34 cellular contexts compared by ENCODE assay signal in genomic region chr11:13902456-13902855, GRCh38.
"Had no signal": no experiment of that assay in that cellular context is flagged by ENCODE, and none has a peak within 500 bp of the region (broad histone marks: within the 10 kb centered on the region; RNA-seq: fewer than 3 reads in every experiment).

No MANE protein-coding gene starts in this region.

- H3K27ac ChIP-seq: brain microvascular endothelial cell, Peyer's patch, SJCRH30, SK-N-MC, WERI-Rb-1 had no signal

- ATAC-seq: activated CD8-positive, alpha-beta memory T cell treated with anti-CD3 and anti-CD28 coated beads, Interleukin-2, amount 10 ng/mL, durations not matched to agents 7 days and 5 days; activated T-cell treated with anti-CD3 and anti-CD28 coated beads, Interleukin-2, amount 50 U/mL, for 72 hours; activated T-helper 17 cell treated with anti-CD3 and anti-CD28 coated beads, Interleukin-2, amount 50 U/mL, for 72 hours; K562; PC-3 had no signal

- DNase-seq: activated CD4-positive, alpha-beta memory T cell treated with anti-CD3 and anti-CD28 coated beads, Interleukin-2, amount 10 ng/mL, durations not matched to agents 7 days and 5 days; activated CD4-positive, alpha-beta T cell treated with anti-CD3 and anti-CD28 coated beads for 1 hour; activated CD4-positive, alpha-beta T cell treated with anti-CD3 and anti-CD28 coated beads for 48 hours; activated CD4-positive, CD25-positive, alpha-beta regulatory T cell; activated CD8-positive, alpha-beta memory T cell treated with anti-CD3 and anti-CD28 coated beads for 24 hours; activated CD8-positive, alpha-beta memory T cell treated with anti-CD3 and anti-CD28 coated beads, Interleukin-2, amount 10 ng/mL, durations not matched to agents 7 days and 5 days; activated effector memory CD4-positive, alpha-beta T cell treated with anti-CD3 and anti-CD28 coated beads, Interleukin-2, amount 50 U/mL, for 16 hours; activated naive CD4-positive, alpha-beta T cell; activated naive CD4-positive, alpha-beta T cell treated with anti-CD3 and anti-CD28 coated beads, Interleukin-2, amount 50 U/mL, for 16 hours; activated naive CD8-positive, alpha-beta T cell treated with anti-CD3 and anti-CD28 coated beads for 36 hours; activated T-cell treated with anti-CD3 and anti-CD28 coated beads, Interleukin-2, amount 50 U/mL, for 1 hour; activated T-cell treated with anti-CD3 and anti-CD28 coated beads, Interleukin-2, amount 50 U/mL, for 72 hours; amniotic stem cell; aorta; brain microvascular endothelial cell; NCI-H1048; NCI-H1105 treated with DMSO at 0.1 percent for 48 hours; NCI-H1436; NCI-H1694; NCI-H1930; NCI-H2171 treated with DMSO at 0.1 percent for 48 hours; NCI-H446; NCI-H510A treated with DMSO at 0.1 percent for 48 hours; NCI-H526 treated with DMSO at 0.1 percent for 48 hours; NCI-H774; PC-3; Peyer's patch; RPMI8226; SJCRH30; T1000; WERI-Rb-1 had no signal

- H3K4me1 ChIP-seq: Peyer's patch, SJCRH30 had no signal

- H3K27me3 ChIP-seq: brain microvascular endothelial cell, Peyer's patch had no signal

- H3K9me3 ChIP-seq: Peyer's patch, SJCRH30 had no signal

- H3K4me3 ChIP-seq: K562, Peyer's patch, SJCRH30, SK-N-MC had no signal

- H3K36me3 ChIP-seq: brain microvascular endothelial cell, Peyer's patch, SJCRH30, WERI-Rb-1 had no signal
